In genomic region chr19:5958074-5958850, GRCh38 we compare ENCODE assay signal across 1 cellular context.
TF ChIP-seq lines count a peak whose summit lies in the region.

No MANE protein-coding gene starts in this region.

TF ChIP-seq in IMR-90, 13 proteins besides CTCF, POLR2A, EP300 and RAD21:
- TF ChIP-seq MAZ (IDR thresholded peaks at IDR 0.05; ENCODE audit: borderline replicate concordance, low read depth, low read length) (no peak), MAFK (IDR thresholded peaks at IDR 0.05; ENCODE audit: low read depth, low read length) (no peak), RCOR1 (IDR thresholded peaks at IDR 0.05; ENCODE audit: insufficient replicate concordance, low read length) (no peak), FOS (IDR thresholded peaks at IDR 0.05; ENCODE audit: low read depth, low read length) (no peak), RFX5 (IDR thresholded peaks at IDR 0.05; ENCODE audit: low read depth, low read length) (no peak), CHD1 (IDR thresholded peaks at IDR 0.05; ENCODE audit: low read depth, low read length) (no peak), MXI1 (IDR thresholded peaks at IDR 0.05; ENCODE audit: borderline replicate concordance, low read depth, low read length) (no peak), SMC3 (IDR thresholded peaks at IDR 0.05; ENCODE audit: low read depth, low read length) (no peak), BHLHE40 (IDR thresholded peaks at IDR 0.05; ENCODE audit: low read depth, low read length) (no peak), ELK1 (IDR thresholded peaks at IDR 0.05; ENCODE audit: borderline replicate concordance, low read depth, low read length) (no peak), NFE2L2 (IDR thresholded peaks at IDR 0.05; ENCODE audit: low read depth, low read length) (no peak), USF2 (IDR thresholded peaks at IDR 0.05; ENCODE audit: low read depth, low read length) (no peak)
